Comparison of ENCODE assay signal across 11 cellular contexts in genomic region chr1:41791667-41792484, GRCh38.
A peak's percentile ranks its signal among the peaks of the same experiment; 100 is the strongest.
DNase-seq lines count a peak whose midpoint lies in the region; ATAC-seq and TF ChIP-seq lines count a peak whose summit lies in the region.
"Had no signal": no experiment of that assay in that cellular context is flagged by ENCODE, and none has a peak within 500 bp of the region (broad histone marks: within the 10 kb centered on the region; RNA-seq: fewer than 3 reads in every experiment).

No MANE protein-coding gene starts in this region.

- ATAC-seq in naive thymus-derived CD8-positive, alpha-beta T cell, result no peak
- ATAC-seq in right cardiac atrium, result no peak
- ATAC-seq: lower lobe of right lung had no signal

- peak overlapping the region; percentile 15 to 73 (median 47) for H3K27ac Mint-ChIP-seq in CD14-positive monocyte
- H3K27ac Mint-ChIP-seq in naive thymus-derived CD8-positive, alpha-beta T cell, result peak overlapping the region in 8 of 10 donors; percentile 7 to 67 (median 24)

- peaks cover 0 to 1% of the 10 kb centered on the region in 2 donors for H3K36me3 Mint-ChIP-seq in CD14-positive monocyte
- no peaks in the 10 kb centered on the region for H3K36me3 Mint-ChIP-seq in naive thymus-derived CD8-positive, alpha-beta T cell

- no peak overlapping the region for H2BK12ac ChIP-seq in mesenchymal stem cell (ENCODE audit: low read length in 2 of 2)

- H3K9ac ChIP-seq in mesenchymal stem cell (ENCODE audit: low read length), result no peak overlapping the region

- H3K27me3 ChIP-seq in HL-60 (ENCODE audit: insufficient read depth, poor library complexity, severe bottlenecking) (no peaks in the 10 kb centered on the region), right cardiac atrium (ENCODE audit: control insufficient read depth, insufficient read depth) (no peaks in the 10 kb centered on the region), mesenchymal stem cell (ENCODE audit: control insufficient read depth in 1 of 2, insufficient read depth in 1 of 2, low read length in 2 of 2) (peaks cover 0 to 37% of the 10 kb centered on the region in 2 experiments)

- H3K27me3 Mint-ChIP-seq in CD14-positive monocyte (ENCODE audit: low read depth in 3 of 3), result peaks cover 0 to 2% (median 1%) of the 10 kb centered on the region in 3 donors
- no peaks in the 10 kb centered on the region for H3K27me3 Mint-ChIP-seq in naive thymus-derived CD8-positive, alpha-beta T cell

- H2BK120ac ChIP-seq in mesenchymal stem cell (ENCODE audit: low read depth, low read length), result no peak overlapping the region

- H3K4me3 ChIP-seq in HL-60 (replicated peaks; ENCODE audit: insufficient read depth, low read length) (no peak overlapping the region), right cardiac atrium (ENCODE audit: low read length) (no peak overlapping the region), mesenchymal stem cell (ENCODE audit: insufficient read depth in 1 of 2, low read depth in 1 of 2, low read length in 2 of 2) (no peak overlapping the region)
- H3K4me3 ChIP-seq: lower lobe of right lung had no signal

- H3K4me1 ChIP-seq in right cardiac atrium (ENCODE audit: control insufficient read depth, insufficient read depth, low read length), result peaks cover 3% of the 10 kb centered on the region
- H3K4me1 ChIP-seq in mesenchymal stem cell (ENCODE audit: control insufficient read depth, insufficient read depth, low read depth, low read length), result peaks cover 4% of the 10 kb centered on the region
- H3K4me1 ChIP-seq: lower lobe of right lung had no signal

- H3K23ac ChIP-seq in mesenchymal stem cell (ENCODE audit: low read length in 2 of 2), result no peak overlapping the region

- peak overlapping the region in 1 of 2 experiments; percentile 9 for H3K14ac ChIP-seq in mesenchymal stem cell (ENCODE audit: low read length in 2 of 2)

- no peak overlapping the region for H2BK15ac ChIP-seq in mesenchymal stem cell (ENCODE audit: low read depth, poor library complexity, severe bottlenecking)

- no peak overlapping the region for H3K4ac ChIP-seq in mesenchymal stem cell (ENCODE audit: low read depth in 1 of 2, low read length in 2 of 2)

- no peak overlapping the region for H2AK5ac ChIP-seq in mesenchymal stem cell (ENCODE audit: low read length, severe bottlenecking)

- H3K9me3 ChIP-seq in right cardiac atrium (ENCODE audit: control insufficient read depth, low read length) (no peaks in the 10 kb centered on the region), mesenchymal stem cell (ENCODE audit: control insufficient read depth, low read length) (no peaks in the 10 kb centered on the region)
- H3K9me3 ChIP-seq: lower lobe of right lung had no signal

- intact Hi-C loops in CD14-positive monocyte (cut with micrococcal nuclease) (no loop called here), right cardiac atrium (cut with DNase I) (loop anchor here in 3 of 4 donors (10.0 kb wide), 1 partner anchor 217 kb away; no protein-coding TSS in a partner anchor)

- peaks cover 18% of the 10 kb centered on the region for H3K79me1 ChIP-seq in mesenchymal stem cell (replicated peaks; ENCODE audit: low read length, poor library complexity, severe bottlenecking)

- WGBS in right cardiac atrium, result 83% methylated on average over 5 of the region's 5 CpGs
- 74% methylated on average over 5 of the region's 5 CpGs for WGBS in mesenchymal stem cell

- TF ChIP-seq CTCF in CD14-positive monocyte (IDR thresholded peaks at IDR 0.05) (no peak), HL-60 (IDR thresholded peaks at IDR 0.05; ENCODE audit: insufficient read depth, low read length) (no peak)

- no peak overlapping the region for H2BK5ac ChIP-seq in mesenchymal stem cell (ENCODE audit: low read depth, low read length, poor library complexity, severe bottlenecking)

- H2AFZ ChIP-seq in mesenchymal stem cell (ENCODE audit: low read depth, low read length), result no peak overlapping the region

- H3K4me2 ChIP-seq in mesenchymal stem cell (ENCODE audit: low read length, poor library complexity, severe bottlenecking), result no peak overlapping the region

- no peak overlapping the region for H4K91ac ChIP-seq in mesenchymal stem cell (ENCODE audit: low read length)

- no peaks in the 10 kb centered on the region for H3K36me3 ChIP-seq in mesenchymal stem cell (ENCODE audit: control insufficient read depth in 1 of 2, insufficient read depth in 2 of 2, low read depth in 1 of 2, low read length in 2 of 2)
- H3K36me3 ChIP-seq: lower lobe of right lung had no signal

- H3K27ac ChIP-seq in HL-60 (replicated peaks) (peak overlapping the region; percentile 35; the same call in 1 of the 2 replicates), right cardiac atrium (ENCODE audit: low read length) (no peak overlapping the region), mesenchymal stem cell (ENCODE audit: low read length, poor library complexity, severe bottlenecking) (no peak overlapping the region)
- H3K27ac ChIP-seq: C4-2B, lower lobe of right lung had no signal

- H3K9me3 Mint-ChIP-seq in CD14-positive monocyte, result no peaks in the 10 kb centered on the region
- no peaks in the 10 kb centered on the region for H3K9me3 Mint-ChIP-seq in naive thymus-derived CD8-positive, alpha-beta T cell

- no peak overlapping the region for H3K18ac ChIP-seq in mesenchymal stem cell (ENCODE audit: low read depth in 1 of 2, low read length in 2 of 2)

- H3K4me3 Mint-ChIP-seq in CD14-positive monocyte, result peak overlapping the region in 1 of 2 donors; percentile 51
- peak overlapping the region in 8 of 10 donors; percentile 19 to 78 (median 52) for H3K4me3 Mint-ChIP-seq in naive thymus-derived CD8-positive, alpha-beta T cell

- H4K8ac ChIP-seq in mesenchymal stem cell (ENCODE audit: low read length), result no peak overlapping the region

- DNase-seq in CD14-positive monocyte (ENCODE audit: low spot score) (no peak), HL-60 (ENCODE audit: low read depth in 1 of 2, low spot score in 1 of 2) (peak in 1 of 2 experiments; percentile 60), right cardiac atrium (no peak), DMS153 treated with DMSO at 0.1 percent for 48 hours (lab: John Stamatoyannopoulos, UW; ENCODE audit: unreplicated experiment) (no peak), COLO668 (lab: John Stamatoyannopoulos, UW; ENCODE audit: unreplicated experiment) (no peak), mesenchymal stem cell (no peak)
- peak; percentile 33 for DNase-seq in activated CD8-positive, alpha-beta memory T cell treated with anti-CD3 and anti-CD28 coated beads, Interleukin-2, amount 50 U/mL, for 4 hours
- DNase-seq in naive thymus-derived CD8-positive, alpha-beta T cell, result no peak
- DNase-seq: hypothalamus, lower lobe of right lung had no signal

- peaks cover 42% of the 10 kb centered on the region for H3K4me1 Mint-ChIP-seq in CD14-positive monocyte
- peaks cover 22 to 45% (median 34%) of the 10 kb centered on the region in 4 donors for H3K4me1 Mint-ChIP-seq in naive thymus-derived CD8-positive, alpha-beta T cell

- POLR2A ChIA-PET in naive thymus-derived CD8-positive, alpha-beta T cell (lab: Charles Lee), result interaction anchor here (0.5 to 1.9 kb wide), 4 partner anchors 10 to 889 kb away, joined by 3 to 9 read pairs (median 3); no protein-coding TSS in a partner anchor

Comparison
In these comparisons a context has a peak if more than half of its experiments do, and no peak if none do; other contexts are left out.
1. intact Hi-C loops: an anchor here in right cardiac atrium (10.0 kb wide); none called in CD14-positive monocyte.